In genomic region chr11:20021771-20022362, GRCh38 we compare ENCODE assay signal across 18 cellular contexts.
DNase-seq lines count a peak whose midpoint lies in the region; ATAC-seq and TF ChIP-seq lines count a peak whose summit lies in the region.
"Had no signal": no experiment of that assay in that cellular context is flagged by ENCODE, and none has a peak within 500 bp of the region (broad histone marks: within the 10 kb centered on the region; RNA-seq: fewer than 3 reads in every experiment).

No MANE protein-coding gene starts in this region.

- no peak for TF ChIP-seq POLR2A in prostate gland (IDR thresholded peaks at IDR 0.05)

- H3K9me3 ChIP-seq in WERI-Rb-1 (ENCODE audit: severe bottlenecking) = no peaks in the 10 kb centered on the region
- H3K9me3 ChIP-seq in iPS-20b (ENCODE audit: insufficient read depth, low read depth, low read length) = no peaks in the 10 kb centered on the region
- H3K9me3 ChIP-seq in thoracic aorta = no peaks in the 10 kb centered on the region
- H3K9me3 ChIP-seq in prostate gland = no peaks in the 10 kb centered on the region
- H3K9me3 ChIP-seq: right atrium auricular region, uterus had no signal

- TF ChIP-seq CTCF in WERI-Rb-1 (IDR thresholded peaks at IDR 0.05; ENCODE audit: low read depth, low read length) (no peak), thoracic aorta (IDR thresholded peaks at IDR 0.05) (no peak), prostate gland (IDR thresholded peaks at IDR 0.05) (no peak)

- no peaks in the 10 kb centered on the region for H3K27me3 ChIP-seq in WERI-Rb-1 (ENCODE audit: insufficient read depth, low read depth, severe bottlenecking)
- H3K27me3 ChIP-seq in iPS-20b (ENCODE audit: insufficient read depth, low read length) = no peaks in the 10 kb centered on the region; the same call in 1 of the 2 replicates
- H3K27me3 ChIP-seq in thoracic aorta (replicated peaks; ENCODE audit: insufficient read depth) = no peaks in the 10 kb centered on the region
- H3K27me3 ChIP-seq in prostate gland (replicated peaks; ENCODE audit: insufficient read depth) = no peaks in the 10 kb centered on the region
- H3K27me3 ChIP-seq: right atrium auricular region, uterus had no signal

- H3K36me3 ChIP-seq in WERI-Rb-1 = peaks cover 3% of the 10 kb centered on the region
- H3K36me3 ChIP-seq in iPS-20b (ENCODE audit: insufficient read depth, low read depth, low read length) = 0 out of 2 replicates have a peak, but pooled peaks cover 3% of the 10 kb centered on the region
- no peaks in the 10 kb centered on the region for H3K36me3 ChIP-seq in thoracic aorta
- H3K36me3 ChIP-seq in prostate gland = no peaks in the 10 kb centered on the region
- H3K36me3 ChIP-seq: right atrium auricular region, uterus had no signal

- peak overlapping the region; percentile 64 for H3K27ac ChIP-seq in WERI-Rb-1
- H3K27ac ChIP-seq in iPS-20b (ENCODE audit: low read length) = peak overlapping the region; percentile 15
- no peak overlapping the region for H3K27ac ChIP-seq in thoracic aorta
- no peak overlapping the region for H3K27ac ChIP-seq in prostate gland
- H3K27ac ChIP-seq: PC-9, right atrium auricular region had no signal

- 72% methylated on average over 4 of the region's 4 CpGs for WGBS in prostate gland

- peaks cover 51% of the 10 kb centered on the region for H3K4me1 ChIP-seq in iPS-20b (ENCODE audit: insufficient read depth, low read length)
- peaks cover 23 to 56% of the 10 kb centered on the region in 2 donors for H3K4me1 ChIP-seq in thoracic aorta (ENCODE audit: control insufficient read depth in 1 of 2, low read depth in 2 of 2)
- H3K4me1 ChIP-seq in prostate gland (replicated peaks) = no peaks in the 10 kb centered on the region
- H3K4me1 ChIP-seq: uterus had no signal

- ATAC-seq in thoracic aorta (ENCODE audit: insufficient number of reproducible peaks, low FRiP score, low read depth) = no peak
- ATAC-seq in stimulated activated naive CD8-positive, alpha-beta T cell treated with anti-CD3 and anti-CD28 coated beads, Interleukin-15, Interleukin-2, amounts not matched to agents 100 U/mL and 50 U/mL, for 24 hours = no peak
- ATAC-seq: left colon; naive thymus-derived CD8-positive, alpha-beta T cell had no signal

- peak overlapping the region; percentile 77; the same call in 1 of the 2 replicates for H3K9ac ChIP-seq in iPS-20b (ENCODE audit: low read depth, low read length)

- peak; percentile 54 for DNase-seq in NCI-H2029 (lab: John Stamatoyannopoulos, UW)
- no peak for DNase-seq in NCI-H2029 treated with DMSO at 0.1 percent for 48 hours (lab: John Stamatoyannopoulos, UW)
- DNase-seq in WERI-Rb-1 = no peak
- no peak for DNase-seq in thoracic aorta (ENCODE audit: low spot score)
- DNase-seq in prostate gland (ENCODE audit: low spot score) = no peak
- DNase-seq in stimulated activated naive CD8-positive, alpha-beta T cell treated with anti-CD3 and anti-CD28 coated beads, Interleukin-15, Interleukin-2, amounts not matched to agents 100 U/mL and 50 U/mL, for 24 hours = no peak
- no peak for DNase-seq in NCI-H510A treated with DMSO at 0.1 percent for 48 hours (lab: John Stamatoyannopoulos, UW)
- DNase-seq: activated CD4-positive, CD25-positive, alpha-beta regulatory T cell; caudate nucleus; COR-L47; glutamatergic neuron; left colon; naive thymus-derived CD8-positive, alpha-beta T cell; PC-9; stimulated activated CD4-positive, alpha-beta T cell treated with anti-CD3 and anti-CD28 coated beads, Interleukin-4, amount 100 ng/mL, for 1 hour; uterus had no signal

- intact Hi-C loops in prostate gland (cut with DNase I) = no loop called here

- H3K4me3 ChIP-seq in WERI-Rb-1 (ENCODE audit: low read depth, low read length) = peak overlapping the region; percentile 97
- H3K4me3 ChIP-seq in iPS-20b (ENCODE audit: low read length) = peak overlapping the region; percentile 80
- H3K4me3 ChIP-seq in thoracic aorta = peak overlapping the region; percentile 42
- H3K4me3 ChIP-seq in prostate gland = no peak overlapping the region
- H3K4me3 ChIP-seq: PC-9, right atrium auricular region, uterus had no signal

Comparison
In these comparisons a context has a peak if more than half of its experiments do, and no peak if none do; other contexts are left out.
1. H3K27ac ChIP-seq: peak in WERI-Rb-1 (single experiment) and iPS-20b (single experiment); none in thoracic aorta (0 of 2) and prostate gland (0 of 2).
2. H3K4me3 ChIP-seq: peak in WERI-Rb-1 (single experiment), iPS-20b (single experiment) and thoracic aorta (single experiment); none in prostate gland (0 of 2).